ENCODE assay signal across 8 cellular contexts in the genomic region with DNA sequence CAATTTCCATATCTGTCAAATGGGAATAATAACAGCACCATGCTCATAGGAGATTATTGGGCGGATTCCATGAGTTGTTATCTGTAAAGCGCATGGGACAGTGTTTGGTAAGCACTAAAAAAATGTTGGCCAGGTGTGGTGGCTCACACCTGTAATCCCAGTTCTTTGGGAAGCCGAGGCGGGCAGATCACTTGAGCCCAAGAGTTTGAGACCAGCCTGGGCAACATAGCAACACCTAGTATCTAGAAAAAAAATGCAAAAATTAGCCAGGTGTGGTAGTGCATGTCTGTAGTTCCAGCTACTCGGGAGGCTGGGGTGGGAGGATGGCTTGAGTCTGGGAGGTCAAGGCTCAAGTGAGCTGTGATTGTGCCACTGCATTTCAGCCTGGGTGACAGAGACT.
"Had no signal": no experiment of that assay in that cellular context is flagged by ENCODE, and none has a peak within 500 bp of the region (broad histone marks: within the 10 kb centered on the region; RNA-seq: fewer than 3 reads in every experiment).

No MANE protein-coding gene starts in this region.

- H3K4me2 ChIP-seq: GM23338 had no signal

- H3K9me3 ChIP-seq: HAP-1 had no signal

- H3K9me3 Mint-ChIP-seq: GM23338 had no signal

- H3K27ac ChIP-seq: HL-60 had no signal

- H3K4me1 ChIP-seq: HAP-1 had no signal

- DNase-seq: H7, HFFc6, IMR-90, KBM-7 had no signal

- H3K4me3 Mint-ChIP-seq: GM23338, HFFc6 had no signal

- H3K27ac Mint-ChIP-seq: GM23338, HFFc6 had no signal

- H3K4me3 ChIP-seq: GM23338, HAP-1 had no signal

- H3K36me3 ChIP-seq: HAP-1 had no signal

- ATAC-seq: GM23338, HCT116 had no signal
